ENCODE assay signal across 30 cellular contexts in the genomic region with DNA sequence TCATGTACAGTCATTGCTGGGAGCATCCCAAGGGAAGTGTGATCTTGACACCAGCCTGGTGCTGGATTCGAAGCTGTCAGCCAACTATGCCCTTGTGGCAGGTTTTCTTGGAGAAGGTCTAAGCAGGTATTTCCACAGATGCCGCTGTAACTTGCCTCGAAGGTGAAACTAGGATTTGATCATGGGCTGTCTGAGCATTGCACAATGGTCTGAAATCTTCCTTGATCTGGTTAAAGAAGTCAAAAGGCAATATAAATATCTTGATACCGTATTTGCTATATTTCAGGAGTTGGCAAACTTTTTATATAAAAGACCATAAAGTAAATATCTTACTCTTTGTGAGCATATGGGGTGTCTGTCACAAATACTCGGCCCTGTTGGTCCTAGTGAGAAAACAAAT.
"Had no signal": no experiment of that assay in that cellular context is flagged by ENCODE, and none has a peak within 500 bp of the region (broad histone marks: within the 10 kb centered on the region; RNA-seq: fewer than 3 reads in every experiment).

No MANE protein-coding gene starts in this region.

- H3K27ac Mint-ChIP-seq: naive thymus-derived CD8-positive, alpha-beta T cell; natural killer cell treated with Interleukin-12 subunit alpha and Interleukin-12 subunit beta and Interleukin-15 and Interleukin-18, amount 100 ng/mL, for 72 hours; neural progenitor cell; stimulated activated naive B cell treated with anti-CD40 and anti-IgM and Interleukin-4, amounts not matched to agents 10 μg/mL and 1 μg/mL and 100 μg/mL, for 72 hours; stimulated activated naive CD8-positive, alpha-beta T cell treated with anti-CD3 and anti-CD28 coated beads, Interleukin-15, Interleukin-2, amounts not matched to agents 100 ng/mL and 50 ng/mL, for 24 hours; type B pancreatic cell had no signal

- H3K4me3 ChIP-seq: neural progenitor cell, ovary, psoas muscle, skin epidermis, smooth muscle cell, spleen, stomach, thoracic aorta, thyroid gland, tibial nerve, upper lobe of right lung, uterus had no signal

- H3K9me3 Mint-ChIP-seq: naive thymus-derived CD8-positive, alpha-beta T cell; neural progenitor cell; stimulated activated naive CD8-positive, alpha-beta T cell treated with anti-CD3 and anti-CD28 coated beads, Interleukin-15, Interleukin-2, amounts not matched to agents 100 ng/mL and 50 ng/mL, for 24 hours had no signal

- H3K9ac ChIP-seq: neural progenitor cell, parathyroid adenoma had no signal

- H3K4me1 Mint-ChIP-seq: naive B cell; naive thymus-derived CD8-positive, alpha-beta T cell had no signal

- H3K27me3 Mint-ChIP-seq: naive B cell; natural killer cell treated with Interleukin-12 subunit alpha and Interleukin-12 subunit beta and Interleukin-15 and Interleukin-18, amount 100 ng/mL, for 72 hours; progenitor cell of endocrine pancreas; stimulated activated naive B cell treated with anti-CD40 and anti-IgM and Interleukin-4, amounts not matched to agents 10 μg/mL and 1 μg/mL and 100 μg/mL, for 72 hours; stimulated activated naive CD8-positive, alpha-beta T cell treated with anti-CD3 and anti-CD28 coated beads, Interleukin-15, Interleukin-2, amounts not matched to agents 100 ng/mL and 50 ng/mL, for 24 hours; type B pancreatic cell had no signal

- H3K4me2 ChIP-seq: neural progenitor cell, smooth muscle cell had no signal

- H3K4me1 ChIP-seq: neural progenitor cell, parathyroid adenoma, psoas muscle, spleen, stomach, thyroid gland, tibial nerve, upper lobe of right lung, uterus had no signal

- H3K79me2 ChIP-seq: parathyroid adenoma had no signal

- H3K9me3 ChIP-seq: ovary, psoas muscle, spleen, stomach, thoracic aorta, thyroid gland, tibial nerve, upper lobe of right lung, uterus had no signal

- H3K36me3 Mint-ChIP-seq: naive B cell; naive thymus-derived CD8-positive, alpha-beta T cell; natural killer cell treated with Interleukin-12 subunit alpha and Interleukin-12 subunit beta and Interleukin-15 and Interleukin-18, amount 100 ng/mL, for 72 hours; neural progenitor cell; stimulated activated naive B cell treated with anti-CD40 and anti-IgM and Interleukin-4, amounts not matched to agents 10 μg/mL and 1 μg/mL and 100 μg/mL, for 72 hours had no signal

- H2AFZ ChIP-seq: neural progenitor cell, parathyroid adenoma had no signal

- H3K27me3 ChIP-seq: neural progenitor cell, ovary, spleen, stomach, thyroid gland, tibial nerve, upper lobe of right lung, uterus had no signal

- ATAC-seq: naive thymus-derived CD8-positive, alpha-beta T cell; natural killer cell treated with Interleukin-12 subunit alpha and Interleukin-12 subunit beta and Interleukin-15 and Interleukin-18, amount 100 ng/mL, for 72 hours; psoas muscle; right cardiac atrium; sciatic nerve; stimulated activated naive B cell treated with anti-CD40 and anti-IgM and Interleukin-4, amounts not matched to agents 10 μg/mL and 1 μg/mL and 100 μg/mL, for 72 hours; upper lobe of right lung had no signal

- H3K27ac ChIP-seq: neural progenitor cell, ovary, parathyroid adenoma, psoas muscle, skin epidermis, spleen, stomach, thoracic aorta, thyroid gland, tibial nerve, upper lobe of right lung, uterus had no signal

- DNase-seq: naive B cell; naive thymus-derived CD8-positive, alpha-beta T cell; occipital lobe; ovary; posterior cingulate gyrus; psoas muscle; spleen; stimulated activated CD4-positive, alpha-beta T cell treated with anti-CD3 and anti-CD28 coated beads, Interleukin-12 subunit alpha, Interleukin-12 subunit beta, amount 100 ng/mL, for 4 hours; stimulated activated CD4-positive, alpha-beta T cell treated with anti-CD3 and anti-CD28 coated beads, Interleukin-1b, Interleukin-23, amount 100 ng/mL, for 48 hours; stimulated activated CD4-positive, alpha-beta T cell treated with anti-CD3 and anti-CD28 coated beads, Interleukin-4, amount 100 ng/mL, for 1 hour; stimulated activated CD4-positive, alpha-beta T cell treated with anti-CD3 and anti-CD28 coated beads, Interleukin-4, amount 100 ng/mL, for 4 hours; stimulated activated CD8-positive, alpha-beta memory T cell treated with anti-CD3 and anti-CD28 coated beads, Interleukin-4, amount 100 ng/mL, for 48 hours; stimulated activated naive B cell treated with anti-CD40 and anti-IgM and Interleukin-4, amounts not matched to agents 10 μg/mL and 1 μg/mL and 100 μg/mL, for 72 hours; stimulated activated naive CD4-positive, alpha-beta T cell treated with Interleukin-2 at 50 U/mL for 16 hours; stomach; thyroid gland; upper lobe of right lung; uterus had no signal

- H3K4me3 Mint-ChIP-seq: naive B cell; naive thymus-derived CD8-positive, alpha-beta T cell; natural killer cell treated with Interleukin-12 subunit alpha and Interleukin-12 subunit beta and Interleukin-15 and Interleukin-18, amount 100 ng/mL, for 72 hours; neural progenitor cell; stimulated activated naive B cell treated with anti-CD40 and anti-IgM and Interleukin-4, amounts not matched to agents 10 μg/mL and 1 μg/mL and 100 μg/mL, for 72 hours; stimulated activated naive CD8-positive, alpha-beta T cell treated with anti-CD3 and anti-CD28 coated beads, Interleukin-15, Interleukin-2, amounts not matched to agents 100 ng/mL and 50 ng/mL, for 24 hours; type B pancreatic cell had no signal

- H3K36me3 ChIP-seq: neural progenitor cell, ovary, spleen, stomach, thoracic aorta, thyroid gland, tibial nerve, upper lobe of right lung, uterus had no signal
